ENCODE assay signal across 19 cellular contexts in the genomic region with DNA sequence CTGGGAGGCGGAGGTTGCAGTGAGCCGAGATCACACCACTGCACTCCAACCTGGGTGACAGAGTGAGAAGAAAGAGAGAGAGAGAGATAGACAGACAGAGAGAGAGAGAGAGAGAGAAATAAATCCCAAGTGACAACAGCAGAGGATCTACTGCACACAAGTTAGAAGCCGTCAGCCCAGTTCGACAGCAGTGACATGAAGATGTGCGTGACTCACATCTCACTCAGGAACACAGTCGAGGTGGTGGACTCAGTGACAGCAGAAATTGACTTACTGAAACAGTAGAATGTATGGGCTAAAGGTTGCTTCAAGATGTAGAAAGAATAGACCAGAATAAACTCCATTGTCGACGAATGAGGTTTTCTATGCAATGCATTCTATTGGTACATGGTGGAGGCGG.
A peak's percentile ranks its signal among the peaks of the same experiment; 100 is the strongest.
DNase-seq lines count a peak whose midpoint lies in the region; ATAC-seq and TF ChIP-seq lines count a peak whose summit lies in the region.
"Had no signal": no experiment of that assay in that cellular context is flagged by ENCODE, and none has a peak within 500 bp of the region (broad histone marks: within the 10 kb centered on the region; RNA-seq: fewer than 3 reads in every experiment).

No MANE protein-coding gene starts in this region.

- H3K27ac ChIP-seq in BLaER1 (no peak overlapping the region), PC-3 (ENCODE audit: low read length) (peak overlapping the region; percentile 84), esophagus (ENCODE audit: low read depth in 2 of 2, low read length in 1 of 2) (peak overlapping the region; percentile 6 to 30), neuronal stem cell (replicated peaks; ENCODE audit: low read length) (no peak overlapping the region), right atrium auricular region (no peak overlapping the region)
- H3K27ac ChIP-seq: A549, Peyer's patch, SJCRH30 had no signal

- intact Hi-C loops in PC-3 (cut with micrococcal nuclease): no loop called here

- H3K4ac ChIP-seq in neuronal stem cell (ENCODE audit: low read length): no peak overlapping the region

- no peak overlapping the region for H4K91ac ChIP-seq in neuronal stem cell (ENCODE audit: low read depth, low read length, poor library complexity)

- H2BK15ac ChIP-seq in neuronal stem cell (ENCODE audit: low read length): no peak overlapping the region

- POLR2A ChIA-PET in PC-3 (lab: Charles Lee; ENCODE audit: unreplicated experiment): no interaction called here

- no peak overlapping the region for H3K9ac ChIP-seq in BLaER1
- no peak overlapping the region for H3K9ac ChIP-seq in PC-3 (ENCODE audit: low read length)
- H3K9ac ChIP-seq in neuronal stem cell (ENCODE audit: low read depth, low read length, poor library complexity): no peak overlapping the region

- H3K23ac ChIP-seq in neuronal stem cell (ENCODE audit: low read depth, low read length, poor library complexity): no peak overlapping the region

- TF ChIP-seq CTCF in PC-3 (conservative IDR thresholded peaks at IDR 0.05; ENCODE audit: low read depth, low read length) (no peak), right atrium auricular region (IDR thresholded peaks at IDR 0.05) (no peak)

- DNase-seq in PC-3: peak; percentile 85
- DNase-seq in neuronal stem cell (ENCODE audit: low spot score): no peak
- no peak for DNase-seq in right atrium auricular region (ENCODE audit: low spot score)
- no peak for DNase-seq in AML-193 (lab: John Stamatoyannopoulos, UW)
- no peak for DNase-seq in middle frontal gyrus (ENCODE audit: extremely low spot score, low spot score)
- DNase-seq: BE2C; CD8-positive, alpha-beta T cell; NCI-H1694; NCI-H2081; NCI-H2171; NCI-H345; NCI-H524 treated with DMSO at 0.1 percent for 48 hours; NCI-H82; Peyer's patch; SJCRH30 had no signal

- ATAC-seq in PC-3: 0 out of 2 replicates have a peak, but pooled peaks have one; percentile 35
- no peak for ATAC-seq in GM19035 (IDR thresholded peaks at IDR 0.05; ENCODE audit: unreplicated experiment)
- ATAC-seq: A549; CD8-positive, alpha-beta T cell had no signal

- no TSS peak for BruUV-seq in PC-3 (replicated peaks; lab: Mats Ljungman, UMichigan)

- peaks cover 6% of the 10 kb centered on the region for H3F3A ChIP-seq in PC-3 (ENCODE audit: low read length, unreplicated experiment)

- no peaks in the 10 kb centered on the region for H3K79me2 ChIP-seq in PC-3 (ENCODE audit: low read length)

- CTCF ChIA-PET in PC-3 (lab: Charles Lee): no interaction called here

- H3K9me3 ChIP-seq in BLaER1 (peaks cover 2% of the 10 kb centered on the region), PC-3 (ENCODE audit: low read length) (no peaks in the 10 kb centered on the region), esophagus (ENCODE audit: control insufficient read depth in 2 of 2, insufficient read depth in 1 of 2, low read depth in 1 of 2, low read length in 1 of 2) (no peaks in the 10 kb centered on the region), neuronal stem cell (replicated peaks in 1 of 2; ENCODE audit: control insufficient read depth in 2 of 2, insufficient read depth in 1 of 2, low read depth in 1 of 2, low read length in 2 of 2) (no peaks in the 10 kb centered on the region), right atrium auricular region (no peaks in the 10 kb centered on the region)
- H3K9me3 ChIP-seq: A549, BE2C, Peyer's patch, SJCRH30 had no signal

- H2BK12ac ChIP-seq in neuronal stem cell (ENCODE audit: low read length): no peak overlapping the region

- H3K27me3 ChIP-seq in BLaER1: no peaks in the 10 kb centered on the region
- no peaks in the 10 kb centered on the region for H3K27me3 ChIP-seq in PC-3 (ENCODE audit: low read length)
- no peaks in the 10 kb centered on the region for H3K27me3 ChIP-seq in esophagus (ENCODE audit: control insufficient read depth in 1 of 2, insufficient read depth in 2 of 2, low read length in 2 of 2)
- no peaks in the 10 kb centered on the region for H3K27me3 ChIP-seq in neuronal stem cell (ENCODE audit: control insufficient read depth in 3 of 3, insufficient read depth in 3 of 3, low read depth in 1 of 3, low read length in 3 of 3)
- no peaks in the 10 kb centered on the region for H3K27me3 ChIP-seq in right atrium auricular region
- H3K27me3 ChIP-seq: BE2C, Peyer's patch, SJCRH30 had no signal

- H2AFZ ChIP-seq in PC-3 (ENCODE audit: low read length) (no peak overlapping the region), neuronal stem cell (ENCODE audit: low read length) (no peak overlapping the region)

- peak overlapping the region; percentile 25 for H4K8ac ChIP-seq in neuronal stem cell (ENCODE audit: low read depth, low read length)

- H4K20me1 ChIP-seq in BLaER1 (no peaks in the 10 kb centered on the region), PC-3 (ENCODE audit: low read length) (no peaks in the 10 kb centered on the region)

- H2BK120ac ChIP-seq in neuronal stem cell (ENCODE audit: low read depth, low read length): no peak overlapping the region

- peak overlapping the region; percentile 66 for H3K18ac ChIP-seq in neuronal stem cell (ENCODE audit: low read length)

- H3K36me3 ChIP-seq in BLaER1 (peaks cover 22% of the 10 kb centered on the region), PC-3 (ENCODE audit: low read depth, low read length) (no peaks in the 10 kb centered on the region), esophagus (ENCODE audit: control insufficient read depth in 2 of 2, insufficient read depth in 2 of 2, low read length in 1 of 2) (peaks cover 0 to under 1% of the 10 kb centered on the region in 2 donors), neuronal stem cell (replicated peaks in 1 of 2; ENCODE audit: control insufficient read depth in 2 of 2, insufficient read depth in 2 of 2, low read length in 2 of 2) (peaks cover 7 to 25% of the 10 kb centered on the region in 2 donors), right atrium auricular region (no peaks in the 10 kb centered on the region)
- H3K36me3 ChIP-seq: BE2C, Peyer's patch, SJCRH30 had no signal

- no peaks in the 10 kb centered on the region for H3K9me2 ChIP-seq in PC-3 (replicated peaks; ENCODE audit: low read length)

- no peak overlapping the region for H3K14ac ChIP-seq in neuronal stem cell (ENCODE audit: low read length)

- H3K4me3 ChIP-seq in BLaER1 (no peak overlapping the region), PC-3 (ENCODE audit: low read length) (no peak overlapping the region), esophagus (ENCODE audit: low read depth in 1 of 2, low read length in 2 of 2) (no peak overlapping the region), neuronal stem cell (ENCODE audit: low read length in 2 of 2) (no peak overlapping the region), right atrium auricular region (no peak overlapping the region)
- H3K4me3 ChIP-seq: A549, Peyer's patch, SJCRH30 had no signal

- no peaks in the 10 kb centered on the region for H3K79me1 ChIP-seq in neuronal stem cell (ENCODE audit: low read depth, low read length)

- 75 to 77% methylated on average over 9 of the region's 9 CpGs for WGBS in esophagus, 2 donors
- WGBS in neuronal stem cell (ENCODE audit: extremely low coverage in 2 of 2, insufficient read length in 2 of 2, insufficient replicate concordance in 1 of 2), 2 donors: no CpG with 5 or more reads among the region's 9 CpGs

- H3K4me1 ChIP-seq in BLaER1: peaks cover 51% of the 10 kb centered on the region
- H3K4me1 ChIP-seq in PC-3 (ENCODE audit: insufficient read depth, low read length): peaks cover 34% of the 10 kb centered on the region
- peaks cover 0 to 6% of the 10 kb centered on the region in 2 donors for H3K4me1 ChIP-seq in esophagus (ENCODE audit: control insufficient read depth in 2 of 2, insufficient read depth in 2 of 2, low read length in 1 of 2)
- H3K4me1 ChIP-seq in neuronal stem cell (ENCODE audit: control insufficient read depth in 2 of 2, insufficient read depth in 1 of 2, low read depth in 1 of 2, low read length in 2 of 2): peaks cover 3 to 7% of the 10 kb centered on the region in 2 donors
- no peaks in the 10 kb centered on the region for H3K4me1 ChIP-seq in right atrium auricular region
- H3K4me1 ChIP-seq: A549, Peyer's patch had no signal

- no peak overlapping the region for H2AK5ac ChIP-seq in neuronal stem cell (ENCODE audit: low read depth, low read length)

- H2BK5ac ChIP-seq in neuronal stem cell (ENCODE audit: low read length): no peak overlapping the region

- H3K4me2 ChIP-seq in BLaER1 (peak overlapping the region; percentile 22; the same call in 1 of the 2 replicates), PC-3 (ENCODE audit: low read length) (peak overlapping the region; percentile 54), neuronal stem cell (ENCODE audit: insufficient read depth, low read length, poor library complexity, severe bottlenecking) (no peak overlapping the region)
- H3K4me2 ChIP-seq: A549 had no signal

Comparison
In these comparisons a context has a peak if more than half of its experiments do, and no peak if none do; other contexts are left out.
1. H3K27ac ChIP-seq: peak in PC-3 (single experiment) and esophagus (2 of 2); none in BLaER1 (single experiment), neuronal stem cell (single experiment) and right atrium auricular region (0 of 2).